In genomic region chr5:83245037-83245436, GRCh38 we compare ENCODE assay signal across 33 cellular contexts.
A peak's percentile ranks its signal among the peaks of the same experiment; 100 is the strongest.
DNase-seq lines count a peak whose midpoint lies in the region; ATAC-seq, FAIRE-seq and TF ChIP-seq lines count a peak whose summit lies in the region.
"Had no signal": no experiment of that assay in that cellular context is flagged by ENCODE, and none has a peak within 500 bp of the region (broad histone marks: within the 10 kb centered on the region; RNA-seq: fewer than 3 reads in every experiment).

No MANE protein-coding gene starts in this region.

- H3K27ac ChIP-seq in HEK293 (ENCODE audit: extremely low read depth, low read depth, low read length) = no peak overlapping the region
- H3K27ac ChIP-seq: 22Rv1; A549; BLaER1; BLaER1 treated with 17β-estradiol and CSF1 and Interleukin-3, amounts not matched to agents 10 nM and 100 nM; C4-2B had no signal

- peak; percentile 90 for FAIRE-seq in endometrium (lab: Jason Lieb, UNC)
- peak; percentile 73 for FAIRE-seq in islet of Langerhans (lab: Jason Lieb, UNC)
- FAIRE-seq: A549 had no signal

- no peaks in the 10 kb centered on the region for H3K36me3 ChIP-seq in HEK293 (ENCODE audit: control insufficient read depth in 2 of 2, insufficient read depth in 1 of 2, low read length in 2 of 2)
- H3K36me3 ChIP-seq: BE2C, BLaER1 had no signal

- no peak overlapping the region for H3K4me3 ChIP-seq in HEK293 (ENCODE audit: low read depth, low read length)
- H3K4me3 ChIP-seq: A549; BLaER1; BLaER1 treated with 17β-estradiol and CSF1 and Interleukin-3, amounts not matched to agents 10 nM and 100 nM had no signal

- H3K4me1 ChIP-seq in HEK293 (ENCODE audit: control insufficient read depth, insufficient read depth, low read length) = peaks cover 4% of the 10 kb centered on the region; the same call in 1 of the 2 replicates
- H3K4me1 ChIP-seq: A549, BE2C, BLaER1, Caco-2 had no signal

- no peak for ATAC-seq in activated CD4-positive, CD25-positive, alpha-beta regulatory T cell treated with anti-CD3 and anti-CD28 coated beads, Interleukin-2, amount 50 U/mL, for 24 hours
- ATAC-seq in GM19452 (IDR thresholded peaks at IDR 0.05; ENCODE audit: unreplicated experiment) = no peak
- ATAC-seq: A549; CD8-positive, alpha-beta T cell had no signal

- DNase-seq in left kidney (ENCODE audit: low read depth, low spot score) = peak; percentile 7
- no peak for DNase-seq in activated effector memory CD4-positive, alpha-beta T cell treated with Interleukin-2 at 50 U/mL for 16 hours
- DNase-seq in activated CD4-positive, alpha-beta T cell treated with anti-CD3 and anti-CD28 coated beads, Interleukin-2, amount 50 U/mL, for 48 hours = no peak
- DNase-seq: 8988T; ACHN; AML-193; BE2C; C1 segment of cervical spinal cord; Caco-2; Calu3; CD4-positive, alpha-beta memory T cell; CD4-positive, alpha-beta T cell; CD4-positive, CD25-positive, alpha-beta regulatory T cell; CD8-positive, alpha-beta memory T cell; CD8-positive, alpha-beta T cell; COR-L47; DMS 273 treated with DMSO at 0.1 percent for 48 hours; DMS153; DMS53; DMS79; DMS79 treated with DMSO at 0.1 percent for 48 hours; DND-41; EL had no signal

- no peaks in the 10 kb centered on the region for H3K9me3 ChIP-seq in HEK293 (ENCODE audit: control insufficient read depth, insufficient read depth, low read depth, low read length)
- H3K9me3 ChIP-seq: A549; BE2C; BLaER1; BLaER1 treated with 17β-estradiol and CSF1 and Interleukin-3, amounts not matched to agents 10 nM and 100 nM; Caco-2 had no signal

- CTCF ChIA-PET in HEK293 (lab: Yijun Ruan, JAX) = no interaction called here

- POLR2A ChIA-PET in HEK293 (lab: Yijun Ruan, JAX) = no interaction called here

- TF ChIP-seq CTCF in HEK293 (tag by site-specific recombination; IDR thresholded peaks at IDR 0.05) = no peak

TF ChIP-seq in HEK293, 187 proteins besides CTCF, POLR2A, EP300 and RAD21:
- TF ChIP-seq SCRT1 (tag by site-specific recombination; IDR thresholded peaks at IDR 0.05; ENCODE audit: borderline replicate concordance) = peak; percentile 53; the same call in 1 of the 2 replicates
- TF ChIP-seq KLF16 (tag by site-specific recombination; IDR thresholded peaks at IDR 0.05) = no peak
- peak; percentile 79 for TF ChIP-seq SCRT2 (tag by site-specific recombination; IDR thresholded peaks at IDR 0.05)
